Comparison of ENCODE assay signal across 7 cellular contexts in the genomic region with DNA sequence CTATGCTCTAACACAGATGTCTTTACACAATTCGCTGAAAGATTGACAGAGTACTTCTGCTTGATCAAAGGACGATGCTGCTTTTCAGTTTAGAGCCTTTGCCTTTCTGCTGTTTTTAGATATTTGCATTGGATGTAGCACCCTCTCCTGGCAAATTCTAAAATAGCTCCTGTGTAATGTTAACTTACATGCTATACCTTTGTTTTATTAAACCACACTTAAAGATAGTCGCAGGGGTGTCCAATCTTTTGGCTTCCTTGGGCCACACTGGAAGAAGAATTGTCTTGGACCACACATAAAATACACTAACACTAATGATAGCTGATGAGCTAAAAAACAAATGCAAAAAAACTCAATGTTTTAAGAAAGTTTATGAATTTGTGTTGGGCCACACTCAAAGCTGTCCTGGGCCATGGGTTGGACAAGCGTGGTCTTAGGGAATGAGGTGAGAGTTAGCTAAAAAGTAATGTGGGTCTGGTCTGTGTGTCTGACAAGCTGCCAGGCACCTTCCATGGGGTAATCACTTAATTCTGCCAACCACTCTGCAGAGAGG.
DNase-seq lines count a peak whose midpoint lies in the region; ATAC-seq and TF ChIP-seq lines count a peak whose summit lies in the region.

No MANE protein-coding gene starts in this region.

- peak; percentile 57 to 74 for ATAC-seq in right cardiac atrium

- WGBS in right cardiac atrium = 40% methylated on average over 4 of the region's 4 CpGs
- WGBS in sigmoid colon, 2 donors = 32 to 59% methylated on average over 4 of the region's 4 CpGs

- TF ChIP-seq CTCF in ascending aorta (IDR thresholded peaks at IDR 0.05) = peak; percentile 64 to 70 (median 67)
- peak; percentile 45 to 71 (median 68) for TF ChIP-seq CTCF in sigmoid colon (IDR thresholded peaks at IDR 0.05)

- no peaks in the 10 kb centered on the region for H3K27me3 ChIP-seq in ascending aorta
- no peaks in the 10 kb centered on the region for H3K27me3 ChIP-seq in right cardiac atrium (ENCODE audit: control insufficient read depth, insufficient read depth)
- H3K27me3 ChIP-seq in sigmoid colon = no peaks in the 10 kb centered on the region

- H3K4me1 ChIP-seq in ascending aorta (no peaks in the 10 kb centered on the region), right cardiac atrium (ENCODE audit: control insufficient read depth, insufficient read depth, low read length) (no peaks in the 10 kb centered on the region), sigmoid colon (no peaks in the 10 kb centered on the region)

- intact Hi-C loops in ascending aorta (cut with DNase I) = loop anchor here (1.0 to 5.0 kb wide), 3 partner anchors 180 to 388 kb away; a partner anchor contains a TSS
- intact Hi-C loops in right cardiac atrium (cut with DNase I) = loop anchor here (5.0 to 10.0 kb wide), 3 partner anchors 98 to 580 kb away; no protein-coding TSS in a partner anchor
- intact Hi-C loops in sigmoid colon (cut with DNase I) = loop anchor here (1.0 to 10.0 kb wide), 3 partner anchors 100 to 390 kb away; no protein-coding TSS in a partner anchor

- H3K27ac ChIP-seq in ascending aorta = no peak overlapping the region
- H3K27ac ChIP-seq in right cardiac atrium (ENCODE audit: low read length) = no peak overlapping the region
- no peak overlapping the region for H3K27ac ChIP-seq in sigmoid colon

- H3K4me3 ChIP-seq in ascending aorta (no peak overlapping the region), right cardiac atrium (ENCODE audit: low read length) (no peak overlapping the region), sigmoid colon (no peak overlapping the region)

- DNase-seq in DMS53 (lab: John Stamatoyannopoulos, UW) (peak; percentile 60), H4 (ENCODE audit: low spot score) (peak; percentile 59), NCI-H524 (lab: John Stamatoyannopoulos, UW) (peak; percentile 25 to 72), ascending aorta (ENCODE audit: low spot score in 2 of 2) (no peak), right cardiac atrium (no peak), sigmoid colon (no peak)
- DNase-seq in NK-92 treated with Interleukin-12 subunit alpha and Interleukin-12 subunit beta, amount 100 ng/mL, for 24 hours (lab: John Stamatoyannopoulos, UW) = no peak

- TF ChIP-seq EP300 in sigmoid colon (IDR thresholded peaks at IDR 0.05) = no peak

- H3K9me3 ChIP-seq in ascending aorta (no peaks in the 10 kb centered on the region), right cardiac atrium (ENCODE audit: control insufficient read depth, low read length) (no peaks in the 10 kb centered on the region), sigmoid colon (no peaks in the 10 kb centered on the region)

- TF ChIP-seq POLR2A in sigmoid colon (IDR thresholded peaks at IDR 0.05) = no peak

- H3K36me3 ChIP-seq in ascending aorta (peaks cover 5 to 14% of the 10 kb centered on the region in 2 donors), sigmoid colon (peaks cover 0 to 22% (median 2%) of the 10 kb centered on the region in 4 donors)

Comparison
In these comparisons a context has a peak if more than half of its experiments do, and no peak if none do; other contexts are left out.
1. DNase-seq: peak in DMS53 (single experiment), H4 (single experiment) and NCI-H524 (2 of 2); none in ascending aorta (0 of 2), right cardiac atrium (0 of 3), sigmoid colon (single experiment) and NK-92 treated with Interleukin-12 subunit alpha and Interleukin-12 subunit beta, amount 100 ng/mL, for 24 hours (single experiment).